8 cellular contexts compared by ENCODE assay signal in genomic region chr14:44897844-44898151, GRCh38.
DNase-seq lines count a peak whose midpoint lies in the region; ATAC-seq lines count a peak whose summit lies in the region.

No MANE protein-coding gene starts in this region.

- POLR2A ChIA-PET in activated CD4-positive, alpha-beta memory T cell treated with anti-CD3 and anti-CD28 coated beads for 36 hours (lab: Charles Lee), result interaction anchor here (0.7 to 2.5 kb wide), 3 partner anchors 64 to 237 kb away, joined by 3 to 17 read pairs (median 3); partner anchors contain the start of genes KLHL28 and TOGARAM1

- H3K27me3 Mint-ChIP-seq in activated CD4-positive, alpha-beta memory T cell treated with anti-CD3 and anti-CD28 coated beads for 36 hours, result no peaks in the 10 kb centered on the region

- H3K27ac ChIP-seq in stomach smooth muscle (ENCODE audit: low read length), result peak overlapping the region; percentile 94

- ATAC-seq in GM21367 (IDR thresholded peaks at IDR 0.05; ENCODE audit: unreplicated experiment), result no peak
- ATAC-seq in activated naive CD4-positive, alpha-beta T cell treated with anti-CD3 and anti-CD28 coated beads, Interleukin-2, amount 50 U/mL, for 72 hours, result no peak

- peak overlapping the region; percentile 13 for H3K27ac Mint-ChIP-seq in activated CD4-positive, alpha-beta memory T cell treated with anti-CD3 and anti-CD28 coated beads for 36 hours
- H3K27ac Mint-ChIP-seq in activated naive CD4-positive, alpha-beta T cell treated with anti-CD3 and anti-CD28 coated beads, Interleukin-2, amount 50 U/mL, for 72 hours, result peak overlapping the region in 1 of 2 donors; percentile 80

- H3K4me1 Mint-ChIP-seq in activated CD4-positive, alpha-beta memory T cell treated with anti-CD3 and anti-CD28 coated beads for 36 hours (ENCODE audit: low read depth), result peaks cover 14% of the 10 kb centered on the region

- no peaks in the 10 kb centered on the region for H3K9me3 ChIP-seq in stomach smooth muscle (ENCODE audit: control insufficient read depth in 2 of 2, low read length in 2 of 2)

- no peaks in the 10 kb centered on the region for H3K36me3 Mint-ChIP-seq in activated CD4-positive, alpha-beta memory T cell treated with anti-CD3 and anti-CD28 coated beads for 36 hours
- H3K36me3 Mint-ChIP-seq in activated naive CD4-positive, alpha-beta T cell treated with anti-CD3 and anti-CD28 coated beads, Interleukin-2, amount 50 U/mL, for 72 hours, result peaks cover 0 to 6% of the 10 kb centered on the region in 2 donors

- no peaks in the 10 kb centered on the region for H3K27me3 ChIP-seq in stomach smooth muscle (ENCODE audit: control insufficient read depth in 1 of 2, insufficient read depth in 2 of 2, low read length in 2 of 2)

- peaks cover 0 to 3% of the 10 kb centered on the region in 2 donors for H3K36me3 ChIP-seq in stomach smooth muscle (ENCODE audit: control insufficient read depth in 2 of 2, insufficient read depth in 2 of 2, low read length in 2 of 2)

- intact Hi-C loops in activated CD4-positive, alpha-beta memory T cell treated with anti-CD3 and anti-CD28 coated beads for 36 hours (cut with micrococcal nuclease), result loop anchor here (1.0 to 5.0 kb wide), 5 partner anchors 65 to 370 kb away; partner anchors contain the start of genes FKBP3, MIS18BP1 and TOGARAM1

- DNase-seq in NCI-H524 treated with DMSO at 0.1 percent for 48 hours (lab: John Stamatoyannopoulos, UW) (peak; percentile 33), NCI-H524 (lab: John Stamatoyannopoulos, UW) (no peak), NAMALWA (ENCODE audit: low spot score) (no peak)
- no peak for DNase-seq in activated CD4-positive, alpha-beta memory T cell treated with anti-CD3 and anti-CD28 coated beads for 36 hours
- DNase-seq in activated naive CD4-positive, alpha-beta T cell treated with anti-CD3 and anti-CD28 coated beads, Interleukin-2, amount 50 U/mL, for 72 hours (ENCODE audit: low spot score in 2 of 2), result no peak

- H3K4me3 Mint-ChIP-seq in activated CD4-positive, alpha-beta memory T cell treated with anti-CD3 and anti-CD28 coated beads for 36 hours, result peak overlapping the region; percentile 87

- H3K4me3 ChIP-seq in iPS-11a (ENCODE audit: low read depth, low read length) (peak overlapping the region; percentile 78), stomach smooth muscle (ENCODE audit: low read length in 2 of 2) (peak overlapping the region; percentile 81 to 87)

- peaks cover 2% of the 10 kb centered on the region for H3K9me3 Mint-ChIP-seq in activated CD4-positive, alpha-beta memory T cell treated with anti-CD3 and anti-CD28 coated beads for 36 hours
- no peaks in the 10 kb centered on the region for H3K9me3 Mint-ChIP-seq in activated naive CD4-positive, alpha-beta T cell treated with anti-CD3 and anti-CD28 coated beads, Interleukin-2, amount 50 U/mL, for 72 hours

- H3K4me1 ChIP-seq in stomach smooth muscle (ENCODE audit: control insufficient read depth, insufficient read depth, low read length), result peaks cover 11% of the 10 kb centered on the region

- CTCF ChIA-PET in activated CD4-positive, alpha-beta memory T cell treated with anti-CD3 and anti-CD28 coated beads for 36 hours (lab: Charles Lee), result interaction anchor here (1.1 kb wide), 1 partner anchor 59 kb away, joined by 4 read pairs; no protein-coding TSS in a partner anchor

- H3K9ac ChIP-seq in stomach smooth muscle (ENCODE audit: low read length in 2 of 2), result peak overlapping the region; percentile 61 to 84
